1 cellular context compared by ENCODE assay signal in genomic region chr2:208101716-208102631, GRCh38.
A peak's percentile ranks its signal among the peaks of the same experiment; 100 is the strongest.
TF ChIP-seq lines count a peak whose summit lies in the region.

No MANE protein-coding gene starts in this region.

TF ChIP-seq in K562, 482 proteins besides CTCF, POLR2A, EP300 and RAD21:
- no peak for TF ChIP-seq SMC3 (conservative IDR thresholded peaks at IDR 0.05; ENCODE audit: insufficient read depth, low read depth, low read length)
- TF ChIP-seq, protein P1, sequence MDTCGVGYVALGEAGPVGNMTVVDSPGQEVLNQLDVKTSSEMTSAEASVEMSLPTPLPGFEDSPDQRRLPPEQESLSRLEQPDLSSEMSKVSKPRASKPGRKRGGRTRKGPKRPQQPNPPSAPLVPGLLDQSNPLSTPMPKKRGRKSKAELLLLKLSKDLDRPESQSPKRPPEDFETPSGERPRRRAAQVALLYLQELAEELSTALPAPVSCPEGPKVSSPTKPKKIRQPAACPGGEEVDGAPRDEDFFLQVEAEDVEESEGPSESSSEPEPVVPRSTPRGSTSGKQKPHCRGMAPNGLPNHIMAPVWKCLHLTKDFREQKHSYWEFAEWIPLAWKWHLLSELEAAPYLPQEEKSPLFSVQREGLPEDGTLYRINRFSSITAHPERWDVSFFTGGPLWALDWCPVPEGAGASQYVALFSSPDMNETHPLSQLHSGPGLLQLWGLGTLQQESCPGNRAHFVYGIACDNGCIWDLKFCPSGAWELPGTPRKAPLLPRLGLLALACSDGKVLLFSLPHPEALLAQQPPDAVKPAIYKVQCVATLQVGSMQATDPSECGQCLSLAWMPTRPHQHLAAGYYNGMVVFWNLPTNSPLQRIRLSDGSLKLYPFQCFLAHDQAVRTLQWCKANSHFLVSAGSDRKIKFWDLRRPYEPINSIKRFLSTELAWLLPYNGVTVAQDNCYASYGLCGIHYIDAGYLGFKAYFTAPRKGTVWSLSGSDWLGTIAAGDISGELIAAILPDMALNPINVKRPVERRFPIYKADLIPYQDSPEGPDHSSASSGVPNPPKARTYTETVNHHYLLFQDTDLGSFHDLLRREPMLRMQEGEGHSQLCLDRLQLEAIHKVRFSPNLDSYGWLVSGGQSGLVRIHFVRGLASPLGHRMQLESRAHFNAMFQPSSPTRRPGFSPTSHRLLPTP (IDR thresholded peaks at IDR 0.05; ENCODE audit: borderline replicate concordance, extremely low read depth, insufficient read length) = no peak
- TF ChIP-seq ZNF57 (CRISPR knock-in tag; IDR thresholded peaks at IDR 0.05) = no peak
- TF ChIP-seq RBFOX2 (IDR thresholded peaks at IDR 0.05; ENCODE audit: low read depth, low read length) = no peak
- TF ChIP-seq PRPF4 (IDR thresholded peaks at IDR 0.05; ENCODE audit: insufficient read depth, low read depth, low read length, poor library complexity, severe bottlenecking) = no peak
- peak; percentile 33; the same call in 1 of the 2 replicates for TF ChIP-seq DEAF1 (CRISPR knock-in tag; IDR thresholded peaks at IDR 0.05)
- TF ChIP-seq ETS1 (conservative IDR thresholded peaks at IDR 0.05; ENCODE audit: control insufficient read depth, low read depth, low read length) = no peak
- no peak for TF ChIP-seq PURB (CRISPR knock-in tag; IDR thresholded peaks at IDR 0.05; ENCODE audit: low read depth)
